20 cellular contexts compared by ENCODE assay signal in the genomic region with DNA sequence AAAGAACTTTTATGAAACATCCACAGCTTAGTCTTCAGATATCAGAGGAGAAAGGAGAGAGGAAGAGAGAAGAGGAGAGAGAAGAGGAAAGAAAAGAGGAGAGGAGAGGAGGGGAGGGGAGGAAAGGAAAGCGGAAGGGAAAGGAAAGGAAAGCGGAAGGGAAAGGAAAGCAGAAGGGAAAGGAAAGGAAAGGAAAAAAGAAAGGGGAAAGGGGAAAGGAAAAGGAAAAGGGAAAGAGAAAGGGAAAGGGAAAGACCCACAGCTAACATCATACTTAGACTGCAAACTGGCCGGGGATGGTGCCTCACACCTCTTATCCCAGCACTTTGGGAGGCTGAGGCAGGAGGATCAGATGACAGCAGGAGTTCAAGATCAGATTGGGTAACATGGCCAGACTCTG. TPM values are rescaled to one million over a fixed set of nuclear protein-coding genes. Genes with fewer than 3 reads are reported as not detected.
DNase-seq lines count a peak whose midpoint lies in the region; ATAC-seq and TF ChIP-seq lines count a peak whose summit lies in the region.
"Had no signal": no experiment of that assay in that cellular context is flagged by ENCODE, and none has a peak within 500 bp of the region (broad histone marks: within the 10 kb centered on the region; RNA-seq: fewer than 3 reads in every experiment).

No MANE protein-coding gene starts in this region.

- H3K9me3 Mint-ChIP-seq in stimulated activated naive CD8-positive, alpha-beta T cell treated with anti-CD3 and anti-CD28 coated beads, Interleukin-15, amount 100 ng/mL, for 72 hours: no peaks in the 10 kb centered on the region
- H3K9me3 Mint-ChIP-seq in naive B cell: no peaks in the 10 kb centered on the region
- no peaks in the 10 kb centered on the region for H3K9me3 Mint-ChIP-seq in type B pancreatic cell
- H3K9me3 Mint-ChIP-seq: CD4-positive, CD25-positive, alpha-beta regulatory T cell had no signal

- H3K36me3 Mint-ChIP-seq in naive B cell (peaks cover 0 to 22% of the 10 kb centered on the region in 2 donors), type B pancreatic cell (peaks cover 19% of the 10 kb centered on the region)

- TF ChIP-seq CTCF in OCI-LY3 (IDR thresholded peaks at IDR 0.05; ENCODE audit: low read depth, low read length) (no peak), type B pancreatic cell (conservative IDR thresholded peaks at IDR 0.05) (no peak)

- H2AFZ ChIP-seq in OCI-LY3 (ENCODE audit: low read depth, low read length): no peak overlapping the region

- peak overlapping the region; percentile 42; the same call in 1 of the 2 replicates for H3K4me2 ChIP-seq in OCI-LY3 (ENCODE audit: low read length)
- H3K4me2 ChIP-seq: KMS-11 had no signal

- peak overlapping the region; percentile 53 for H3K27ac ChIP-seq in OCI-LY3 (ENCODE audit: low read length)
- H3K27ac ChIP-seq: KMS-11 had no signal

- no peaks in the 10 kb centered on the region for H3K27me3 Mint-ChIP-seq in stimulated activated naive CD8-positive, alpha-beta T cell treated with anti-CD3 and anti-CD28 coated beads, Interleukin-15, amount 100 ng/mL, for 72 hours
- H3K27me3 Mint-ChIP-seq in naive B cell: no peaks in the 10 kb centered on the region
- H3K27me3 Mint-ChIP-seq in type B pancreatic cell: no peaks in the 10 kb centered on the region
- H3K27me3 Mint-ChIP-seq: CD4-positive, CD25-positive, alpha-beta regulatory T cell had no signal

- no peak for ATAC-seq in stimulated activated naive CD8-positive, alpha-beta T cell treated with anti-CD3 and anti-CD28 coated beads, Interleukin-15, amount 100 ng/mL, for 72 hours
- no peak for ATAC-seq in stimulated activated naive CD8-positive, alpha-beta T cell treated with anti-CD3 and anti-CD28 coated beads, Interleukin-15, Interleukin-2, amounts not matched to agents 100 U/mL and 50 U/mL, for 24 hours
- no peak for ATAC-seq in naive B cell (ENCODE audit: low read depth in 2 of 2)
- ATAC-seq: SK-N-SH treated with all-trans-retinoic acid at 6 μM for 48 hours had no signal

- no peak for DNase-seq in stimulated activated naive CD8-positive, alpha-beta T cell treated with anti-CD3 and anti-CD28 coated beads, Interleukin-15, amount 100 ng/mL, for 72 hours
- DNase-seq in stimulated activated naive CD8-positive, alpha-beta T cell treated with anti-CD3 and anti-CD28 coated beads, Interleukin-15, Interleukin-2, amounts not matched to agents 100 U/mL and 50 U/mL, for 24 hours: no peak
- DNase-seq in naive B cell (no peak), type B pancreatic cell (ENCODE audit: extremely low spot score, unreplicated experiment) (no peak), NCI-H446 treated with DMSO at 0.1 percent for 48 hours (lab: John Stamatoyannopoulos, UW) (no peak), T-helper 2 cell (no peak), nucleus accumbens (lab: John Stamatoyannopoulos, UW) (no peak)
- DNase-seq: ACHN; CD4-positive, CD25-positive, alpha-beta regulatory T cell; COR-L47; GOT3; NCI-H1417 treated with DMSO at 0.1 percent for 48 hours; NCI-H187 treated with DMSO at 0.1 percent for 48 hours; NCI-H524; NCI-H82; SIG-M5 had no signal

- no peak overlapping the region for H3K4me3 Mint-ChIP-seq in stimulated activated naive CD8-positive, alpha-beta T cell treated with anti-CD3 and anti-CD28 coated beads, Interleukin-15, amount 100 ng/mL, for 72 hours
- H3K4me3 Mint-ChIP-seq in naive B cell (peak overlapping the region in 1 of 8 donors; percentile 41), type B pancreatic cell (no peak overlapping the region)
- H3K4me3 Mint-ChIP-seq: CD4-positive, CD25-positive, alpha-beta regulatory T cell had no signal

- H3K27ac Mint-ChIP-seq in stimulated activated naive CD8-positive, alpha-beta T cell treated with anti-CD3 and anti-CD28 coated beads, Interleukin-15, amount 100 ng/mL, for 72 hours: peak overlapping the region; percentile 5 to 94
- H3K27ac Mint-ChIP-seq in naive B cell: peak overlapping the region in 5 of 6 donors; percentile 20 to 88 (median 83)
- peak overlapping the region; percentile 74 for H3K27ac Mint-ChIP-seq in type B pancreatic cell
- H3K27ac Mint-ChIP-seq: CD4-positive, CD25-positive, alpha-beta regulatory T cell had no signal

- H3K36me3 ChIP-seq in OCI-LY3 (replicated peaks; ENCODE audit: low read depth, low read length): peaks cover 39% of the 10 kb centered on the region

- peaks cover 27% of the 10 kb centered on the region for H3K4me1 ChIP-seq in OCI-LY3 (ENCODE audit: low read length)

- H3K9me3 ChIP-seq in OCI-LY3 (ENCODE audit: insufficient read depth, low read length): no peaks in the 10 kb centered on the region

- no peaks in the 10 kb centered on the region for H3K4me1 Mint-ChIP-seq in stimulated activated naive CD8-positive, alpha-beta T cell treated with anti-CD3 and anti-CD28 coated beads, Interleukin-15, amount 100 ng/mL, for 72 hours
- H3K4me1 Mint-ChIP-seq in naive B cell: peaks cover 7 to 10% (median 8%) of the 10 kb centered on the region in 3 donors
- no peaks in the 10 kb centered on the region for H3K4me1 Mint-ChIP-seq in type B pancreatic cell (ENCODE audit: unreplicated experiment)

- H3K9ac ChIP-seq in OCI-LY3 (ENCODE audit: low read length): no peak overlapping the region
- H3K9ac ChIP-seq: KMS-11 had no signal

- peaks cover 15% of the 10 kb centered on the region for H3K79me2 ChIP-seq in OCI-LY3 (ENCODE audit: low read length)

- no peaks in the 10 kb centered on the region for H3K27me3 ChIP-seq in OCI-LY3 (ENCODE audit: low read depth, low read length)

- no peaks in the 10 kb centered on the region for H4K20me1 ChIP-seq in OCI-LY3 (ENCODE audit: insufficient read depth, low read length)

- no peak overlapping the region for H3K4me3 ChIP-seq in OCI-LY3 (ENCODE audit: low read length)

RNA-seq across cellular contexts. Expression of gene CHEK2, which starts 11.5 kb away (rescaled TPM):
- 10 to 100 TPM; 16.0 to 75.9 (median 21.9) TPM for polyA plus RNA-seq in naive B cell (ENCODE audit: low read depth in 6 of 6)
- total RNA-seq in type B pancreatic cell (ENCODE audit: low replicate concordance): 18.8 and 34.1 TPM in 2 replicates

RNA-seq across cellular contexts. Expression of gene HSCB, which starts 11.7 kb away (rescaled TPM):
- 10 to 100 TPM; 14.7 to 23.6 (median 15.7) TPM for polyA plus RNA-seq in naive B cell (ENCODE audit: low read depth in 6 of 6)
- 11.4 and 13.5 TPM in 2 replicates for total RNA-seq in type B pancreatic cell (ENCODE audit: low replicate concordance)

RNA-seq across cellular contexts. Expression of gene CCDC117, which starts 42.3 kb away (rescaled TPM):
- 10 to 100 TPM in 5 of 6 donors, 1 to 10 TPM in 1; 9.9 to 30.0 (median 19.5) TPM for polyA plus RNA-seq in naive B cell (ENCODE audit: low read depth in 6 of 6)
- total RNA-seq in type B pancreatic cell (ENCODE audit: low replicate concordance): 29.0 and 40.8 TPM in 2 replicates

RNA-seq across cellular contexts. Expression of gene TTC28, which starts 50.5 kb away (rescaled TPM):
- 1 to 10 TPM; 2.2 to 5.0 (median 2.9) TPM for polyA plus RNA-seq in naive B cell (ENCODE audit: low read depth in 6 of 6)
- total RNA-seq in type B pancreatic cell (ENCODE audit: low replicate concordance): 19.2 and 59.2 TPM in 2 replicates
- total RNA-seq: HT-29 had no signal
